In the genomic region with DNA sequence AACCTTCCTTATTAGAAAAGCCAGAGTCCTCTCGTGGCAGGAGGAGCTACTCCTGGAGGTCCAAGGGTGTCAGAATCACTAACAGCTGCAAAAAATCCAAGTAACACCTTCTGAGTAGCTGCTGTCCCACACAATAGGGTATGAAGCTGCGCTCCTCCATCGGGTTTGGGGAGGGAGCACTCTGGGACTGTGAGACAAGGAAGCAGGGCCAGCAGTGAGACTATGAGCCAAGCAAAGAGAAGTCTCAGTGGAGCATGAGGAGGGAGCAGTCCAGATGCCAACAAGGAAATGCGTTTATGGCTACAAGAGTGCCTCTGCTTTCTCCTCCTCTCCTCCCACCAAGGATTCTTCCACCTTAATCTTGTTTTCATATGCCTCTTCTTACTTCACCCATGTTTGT, we compare ENCODE assay signal across 1 cellular context.
TF ChIP-seq lines count a peak whose summit lies in the region.

No MANE protein-coding gene starts in this region.

TF ChIP-seq in WTC11, 78 proteins besides CTCF, POLR2A, EP300 and RAD21 (continued from another document):
- TF ChIP-seq, protein P1, sequence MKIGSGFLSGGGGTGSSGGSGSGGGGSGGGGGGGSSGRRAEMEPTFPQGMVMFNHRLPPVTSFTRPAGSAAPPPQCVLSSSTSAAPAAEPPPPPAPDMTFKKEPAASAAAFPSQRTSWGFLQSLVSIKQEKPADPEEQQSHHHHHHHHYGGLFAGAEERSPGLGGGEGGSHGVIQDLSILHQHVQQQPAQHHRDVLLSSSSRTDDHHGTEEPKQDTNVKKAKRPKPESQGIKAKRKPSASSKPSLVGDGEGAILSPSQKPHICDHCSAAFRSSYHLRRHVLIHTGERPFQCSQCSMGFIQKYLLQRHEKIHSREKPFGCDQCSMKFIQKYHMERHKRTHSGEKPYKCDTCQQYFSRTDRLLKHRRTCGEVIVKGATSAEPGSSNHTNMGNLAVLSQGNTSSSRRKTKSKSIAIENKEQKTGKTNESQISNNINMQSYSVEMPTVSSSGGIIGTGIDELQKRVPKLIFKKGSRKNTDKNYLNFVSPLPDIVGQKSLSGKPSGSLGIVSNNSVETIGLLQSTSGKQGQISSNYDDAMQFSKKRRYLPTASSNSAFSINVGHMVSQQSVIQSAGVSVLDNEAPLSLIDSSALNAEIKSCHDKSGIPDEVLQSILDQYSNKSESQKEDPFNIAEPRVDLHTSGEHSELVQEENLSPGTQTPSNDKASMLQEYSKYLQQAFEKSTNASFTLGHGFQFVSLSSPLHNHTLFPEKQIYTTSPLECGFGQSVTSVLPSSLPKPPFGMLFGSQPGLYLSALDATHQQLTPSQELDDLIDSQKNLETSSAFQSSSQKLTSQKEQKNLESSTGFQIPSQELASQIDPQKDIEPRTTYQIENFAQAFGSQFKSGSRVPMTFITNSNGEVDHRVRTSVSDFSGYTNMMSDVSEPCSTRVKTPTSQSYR (CRISPR knock-in tag; IDR thresholded peaks at IDR 0.05), result no peak
- no peak for TF ChIP-seq ZNF416 (CRISPR knock-in tag; IDR thresholded peaks at IDR 0.05)
- no peak for TF ChIP-seq PRRX2 (CRISPR knock-in tag; IDR thresholded peaks at IDR 0.05)
